ENCODE assay signal across 1 cellular context in genomic region chr6:26239415-26239814, GRCh38.
TF ChIP-seq lines count a peak whose summit lies in the region.

No MANE protein-coding gene starts in this region.

TF ChIP-seq in WTC11, 78 proteins besides CTCF, POLR2A, EP300 and RAD21:
- TF ChIP-seq ZNF121 (CRISPR knock-in tag; IDR thresholded peaks at IDR 0.05) = 0 out of 2 replicates have a peak, but pooled peaks have one; percentile 21
